In the genomic region with DNA sequence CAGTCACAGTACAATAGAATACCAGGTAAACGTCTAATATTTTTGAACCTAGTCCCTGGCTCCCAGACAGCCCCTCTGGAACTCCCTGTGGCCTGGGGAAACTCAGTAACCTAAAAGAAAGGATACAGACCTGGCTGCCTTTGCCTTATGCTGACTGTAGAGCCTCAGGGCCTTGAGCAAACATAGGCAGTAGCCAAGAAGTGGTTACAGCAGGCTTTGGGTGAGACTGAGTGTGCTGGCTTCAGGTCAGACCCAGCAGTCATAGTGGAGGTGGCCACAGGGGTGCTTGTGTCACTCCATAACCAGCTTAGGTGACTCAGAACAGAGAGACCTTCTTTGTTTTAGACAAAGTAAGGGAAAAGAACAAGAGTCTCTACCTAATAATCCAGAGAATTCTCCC, we compare ENCODE assay signal across 1 cellular context.
TF ChIP-seq lines count a peak whose summit lies in the region.

No MANE protein-coding gene starts in this region.

TF ChIP-seq in HepG2, 621 proteins besides CTCF, POLR2A, EP300 and RAD21 (continued from another document):
- TF ChIP-seq, protein P1, sequence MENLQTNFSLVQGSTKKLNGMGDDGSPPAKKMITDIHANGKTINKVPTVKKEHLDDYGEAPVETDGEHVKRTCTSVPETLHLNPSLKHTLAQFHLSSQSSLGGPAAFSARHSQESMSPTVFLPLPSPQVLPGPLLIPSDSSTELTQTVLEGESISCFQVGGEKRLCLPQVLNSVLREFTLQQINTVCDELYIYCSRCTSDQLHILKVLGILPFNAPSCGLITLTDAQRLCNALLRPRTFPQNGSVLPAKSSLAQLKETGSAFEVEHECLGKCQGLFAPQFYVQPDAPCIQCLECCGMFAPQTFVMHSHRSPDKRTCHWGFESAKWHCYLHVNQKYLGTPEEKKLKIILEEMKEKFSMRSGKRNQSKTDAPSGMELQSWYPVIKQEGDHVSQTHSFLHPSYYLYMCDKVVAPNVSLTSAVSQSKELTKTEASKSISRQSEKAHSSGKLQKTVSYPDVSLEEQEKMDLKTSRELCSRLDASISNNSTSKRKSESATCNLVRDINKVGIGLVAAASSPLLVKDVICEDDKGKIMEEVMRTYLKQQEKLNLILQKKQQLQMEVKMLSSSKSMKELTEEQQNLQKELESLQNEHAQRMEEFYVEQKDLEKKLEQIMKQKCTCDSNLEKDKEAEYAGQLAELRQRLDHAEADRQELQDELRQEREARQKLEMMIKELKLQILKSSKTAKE (CRISPR knock-in tag; IDR thresholded peaks at IDR 0.05; ENCODE audit: borderline replicate concordance) = no peak
- TF ChIP-seq KLF9 (CRISPR knock-in tag; IDR thresholded peaks at IDR 0.05; ENCODE audit: low read depth) (no peak), ZNF777 (CRISPR knock-in tag; IDR thresholded peaks at IDR 0.05) (no peak), HMGA1 (CRISPR knock-in tag; conservative IDR thresholded peaks at IDR 0.05) (no peak)
